1 cellular context compared by ENCODE assay signal in genomic region chr16:87560428-87561199, GRCh38.
TF ChIP-seq lines count a peak whose summit lies in the region.

No MANE protein-coding gene starts in this region.

TF ChIP-seq in GM23338, 12 proteins besides CTCF, POLR2A, EP300 and RAD21 (continued from another document):
- TF ChIP-seq ZNF462 (CRISPR knock-in tag; IDR thresholded peaks at IDR 0.05) (no peak), ETS1 (IDR thresholded peaks at IDR 0.05) (no peak), NANOG (IDR thresholded peaks at IDR 0.05; ENCODE audit: borderline replicate concordance) (no peak), REST (IDR thresholded peaks at IDR 0.05; ENCODE audit: unreplicated experiment) (no peak), POLR2AphosphoS5 (IDR thresholded peaks at IDR 0.05; ENCODE audit: low read depth) (no peak), ZNF114 (CRISPR knock-in tag; IDR thresholded peaks at IDR 0.05) (no peak), ZNF331 (CRISPR knock-in tag; IDR thresholded peaks at IDR 0.05; ENCODE audit: low read depth) (no peak), JUNB (IDR thresholded peaks at IDR 0.05; ENCODE audit: unreplicated experiment) (no peak)
